30 cellular contexts compared by ENCODE assay signal in genomic region chr13:46509981-46510380, GRCh38.
"Had no signal": no experiment of that assay in that cellular context is flagged by ENCODE, and none has a peak within 500 bp of the region (broad histone marks: within the 10 kb centered on the region; RNA-seq: fewer than 3 reads in every experiment).

No MANE protein-coding gene starts in this region.

- H3K36me3 ChIP-seq: adrenal gland, ascending aorta, brain microvascular endothelial cell, breast epithelium, cardiac muscle cell had no signal

- H3K27ac ChIP-seq: adrenal gland, ascending aorta, body of pancreas, brain microvascular endothelial cell, breast epithelium, cardiac muscle cell had no signal

- H3K4me3 ChIP-seq: adrenal gland, ascending aorta, body of pancreas, breast epithelium, cardiac muscle cell had no signal

- H3K4me1 ChIP-seq: adrenal gland, ascending aorta, body of pancreas, breast epithelium had no signal

- H3K27me3 ChIP-seq: adrenal gland, ascending aorta, body of pancreas, brain microvascular endothelial cell, breast epithelium, cardiac muscle cell had no signal

- DNase-seq: activated effector memory CD4-positive, alpha-beta T cell treated with anti-CD3 and anti-CD28 coated beads, Interleukin-2, amount 50 U/mL, for 16 hours; activated effector memory CD4-positive, alpha-beta T cell treated with Interleukin-2 at 50 U/mL for 16 hours; activated gamma-delta T cell; activated gamma-delta T cell treated with Interleukin-2 at 50 U/mL for 16 hours; activated naive CD4-positive, alpha-beta T cell; activated naive CD4-positive, alpha-beta T cell treated with anti-CD3 and anti-CD28 coated beads for 36 hours; activated naive CD4-positive, alpha-beta T cell treated with anti-CD3 and anti-CD28 coated beads, Interleukin-2, amount 10 ng/mL, durations not matched to agents 7 days and 5 days; activated naive CD4-positive, alpha-beta T cell treated with anti-CD3 and anti-CD28 coated beads, Interleukin-2, amount 50 U/mL, for 16 hours; activated naive CD4-positive, alpha-beta T cell treated with Interleukin-2 at 50 U/mL for 16 hours; activated naive CD8-positive, alpha-beta T cell treated with anti-CD3 and anti-CD28 coated beads for 36 hours; activated naive CD8-positive, alpha-beta T cell treated with anti-CD3 and anti-CD28 coated beads, Interleukin-2, amount 10 ng/mL, durations not matched to agents 7 days and 5 days; activated naive CD8-positive, alpha-beta T cell treated with anti-CD3 and anti-CD28 coated beads, Interleukin-2, amount 50 U/mL, for 24 hours; activated T-cell treated with anti-CD3 and anti-CD28 coated beads, Interleukin-2, amount 50 U/mL, for 1 hour; activated T-cell treated with anti-CD3 and anti-CD28 coated beads, Interleukin-2, amount 50 U/mL, for 24 hours; activated T-cell treated with anti-CD3 and anti-CD28 coated beads, Interleukin-2, amount 50 U/mL, for 4 hours; activated T-cell treated with anti-CD3 and anti-CD28 coated beads, Interleukin-2, amount 50 U/mL, for 48 hours; activated T-cell treated with anti-CD3 and anti-CD28 coated beads, Interleukin-2, amount 50 U/mL, for 72 hours; adrenal gland; amniotic stem cell; amygdala; anterior cingulate cortex; aorta; body of pancreas; brain microvascular endothelial cell; caudate nucleus; central memory CD4-positive, alpha-beta T cell; cerebellar nuclear complex had no signal

- H3K9me3 ChIP-seq: adrenal gland, ascending aorta, body of pancreas had no signal
